ENCODE assay signal across 1 cellular context in the genomic region with DNA sequence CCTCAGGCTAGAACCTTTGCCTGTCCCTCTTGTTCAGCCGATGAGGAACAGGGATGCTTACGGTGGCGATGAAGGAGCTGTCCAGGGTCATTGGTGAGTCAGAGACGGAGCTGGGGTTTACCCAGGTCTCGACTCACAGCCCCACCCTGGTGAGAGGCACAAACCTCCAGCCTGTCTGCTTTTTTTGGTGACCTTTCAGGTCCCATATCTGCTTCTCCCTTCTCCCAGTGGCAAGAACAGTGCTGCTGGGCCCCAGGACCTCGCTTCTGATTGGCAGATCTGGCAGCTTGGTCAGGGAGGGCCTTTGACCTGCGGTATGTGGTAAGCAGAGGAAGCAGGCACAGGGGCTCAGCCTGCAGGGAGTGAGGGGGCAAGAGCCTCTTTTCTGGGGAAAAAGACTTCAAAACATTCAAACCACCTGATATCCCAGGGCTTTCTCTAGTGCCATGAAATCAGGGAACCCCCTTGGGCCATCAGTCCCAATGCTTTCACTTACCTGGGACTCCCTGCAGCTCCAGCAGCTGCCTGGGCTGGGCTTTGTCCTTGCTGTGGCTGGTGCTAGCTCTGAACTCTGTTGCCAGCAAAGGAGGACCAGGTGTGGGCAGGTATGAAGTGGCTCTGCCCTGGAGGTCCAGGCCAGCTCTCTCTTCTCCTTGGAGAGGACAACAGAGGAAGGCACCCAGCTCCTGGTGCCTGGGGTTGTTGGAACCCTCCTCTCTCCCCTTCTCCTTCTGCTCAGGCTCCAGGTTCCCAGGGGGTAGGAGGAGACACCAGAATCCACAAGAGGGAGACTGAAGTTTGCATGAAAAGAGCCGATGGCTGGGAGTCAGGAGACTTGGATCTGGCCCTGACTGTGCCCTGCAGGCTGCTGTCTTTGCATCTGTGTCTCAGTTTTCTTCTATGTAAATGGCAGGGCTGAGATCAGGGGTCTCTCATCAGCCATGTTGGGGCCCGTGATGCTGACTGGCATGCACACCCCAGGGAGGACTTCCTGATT.
TF ChIP-seq lines count a peak whose summit lies in the region.

No MANE protein-coding gene starts in this region.

TF ChIP-seq in HepG2, 621 proteins besides CTCF, POLR2A, EP300 and RAD21 (continued from another document and continues in another):
- TF ChIP-seq ZNF687 (CRISPR knock-in tag; IDR thresholded peaks at IDR 0.05): peak; percentile 32; the same call in 1 of the 2 replicates
- no peak for TF ChIP-seq YEATS2 (CRISPR knock-in tag; IDR thresholded peaks at IDR 0.05; ENCODE audit: borderline replicate concordance)
- TF ChIP-seq, protein P1, sequence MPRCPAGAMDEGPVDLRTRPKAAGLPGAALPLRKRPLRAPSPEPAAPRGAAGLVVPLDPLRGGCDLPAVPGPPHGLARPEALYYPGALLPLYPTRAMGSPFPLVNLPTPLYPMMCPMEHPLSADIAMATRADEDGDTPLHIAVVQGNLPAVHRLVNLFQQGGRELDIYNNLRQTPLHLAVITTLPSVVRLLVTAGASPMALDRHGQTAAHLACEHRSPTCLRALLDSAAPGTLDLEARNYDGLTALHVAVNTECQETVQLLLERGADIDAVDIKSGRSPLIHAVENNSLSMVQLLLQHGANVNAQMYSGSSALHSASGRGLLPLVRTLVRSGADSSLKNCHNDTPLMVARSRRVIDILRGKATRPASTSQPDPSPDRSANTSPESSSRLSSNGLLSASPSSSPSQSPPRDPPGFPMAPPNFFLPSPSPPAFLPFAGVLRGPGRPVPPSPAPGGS (CRISPR knock-in tag; IDR thresholded peaks at IDR 0.05): no peak
- TF ChIP-seq NFYB (CRISPR knock-in tag; IDR thresholded peaks at IDR 0.05): 0 out of 2 replicates have a peak, but pooled peaks have one; percentile 22
- no peak for TF ChIP-seq TCF12 (IDR thresholded peaks at IDR 0.05)
- TF ChIP-seq TCF12 (CRISPR knock-in tag; IDR thresholded peaks at IDR 0.05): no peak
- no peak for TF ChIP-seq ZNF253 (CRISPR knock-in tag; IDR thresholded peaks at IDR 0.05; ENCODE audit: borderline replicate concordance)
- no peak for TF ChIP-seq ZSCAN25 (CRISPR knock-in tag; IDR thresholded peaks at IDR 0.05)
- TF ChIP-seq KDM2A (CRISPR knock-in tag; IDR thresholded peaks at IDR 0.05; ENCODE audit: borderline replicate concordance, low read depth): 0 out of 2 replicates have a peak, but pooled peaks have one; percentile 11
- no peak for TF ChIP-seq PATZ1 (CRISPR knock-in tag; IDR thresholded peaks at IDR 0.05)
- no peak for TF ChIP-seq SMYD3 (CRISPR knock-in tag; IDR thresholded peaks at IDR 0.05)
- no peak for TF ChIP-seq ZNF550 (CRISPR knock-in tag; IDR thresholded peaks at IDR 0.05; ENCODE audit: borderline replicate concordance)
- no peak for TF ChIP-seq CREB1 (IDR thresholded peaks at IDR 0.05)
- no peak for TF ChIP-seq CREB1 (CRISPR knock-in tag; IDR thresholded peaks at IDR 0.05)
- TF ChIP-seq SKIL (CRISPR knock-in tag; IDR thresholded peaks at IDR 0.05; ENCODE audit: borderline replicate concordance): no peak
- no peak for TF ChIP-seq JUND (CRISPR knock-in tag; IDR thresholded peaks at IDR 0.05)
- TF ChIP-seq DDIT3 (CRISPR knock-in tag; IDR thresholded peaks at IDR 0.05): no peak
- no peak for TF ChIP-seq ZNF629 (CRISPR knock-in tag; conservative IDR thresholded peaks at IDR 0.05)
- peak; percentile 20; the same call in 1 of the 2 replicates for TF ChIP-seq NR2F6 (IDR thresholded peaks at IDR 0.05)
- TF ChIP-seq NR2F6 (CRISPR knock-in tag; IDR thresholded peaks at IDR 0.05): peak; percentile 15; the same call in 1 of the 2 replicates
- TF ChIP-seq ZNF562 (CRISPR knock-in tag; IDR thresholded peaks at IDR 0.05; ENCODE audit: borderline replicate concordance): no peak
- no peak for TF ChIP-seq NFIC (IDR thresholded peaks at IDR 0.05; ENCODE audit: low read length)
- no peak for TF ChIP-seq ZNF891 (CRISPR knock-in tag; IDR thresholded peaks at IDR 0.05)
- TF ChIP-seq ZNF577 (CRISPR knock-in tag; IDR thresholded peaks at IDR 0.05; ENCODE audit: borderline replicate concordance, low read depth): no peak
- TF ChIP-seq PAX8 (CRISPR knock-in tag; IDR thresholded peaks at IDR 0.05; ENCODE audit: borderline replicate concordance): no peak
- no peak for TF ChIP-seq ZNF207 (IDR thresholded peaks at IDR 0.05; ENCODE audit: borderline replicate concordance)
- no peak for TF ChIP-seq XBP1 (CRISPR knock-in tag; IDR thresholded peaks at IDR 0.05)
- TF ChIP-seq ZNF282 (IDR thresholded peaks at IDR 0.05; ENCODE audit: partially characterized antibody): no peak
- no peak for TF ChIP-seq TBL1XR1 (IDR thresholded peaks at IDR 0.05; ENCODE audit: borderline replicate concordance, low read length, partially characterized antibody)
- TF ChIP-seq NR2C2 (CRISPR knock-in tag; IDR thresholded peaks at IDR 0.05; ENCODE audit: borderline replicate concordance): 0 out of 2 replicates have a peak, but pooled peaks have one; percentile 26
- TF ChIP-seq FOSL2 (CRISPR knock-in tag; IDR thresholded peaks at IDR 0.05): peak; percentile 24; the same call in 1 of the 2 replicates
- TF ChIP-seq THAP8 (CRISPR knock-in tag; IDR thresholded peaks at IDR 0.05; ENCODE audit: borderline replicate concordance): no peak
- no peak for TF ChIP-seq SIN3A (IDR thresholded peaks at IDR 0.05; ENCODE audit: borderline replicate concordance, low read depth, low read length)
- no peak for TF ChIP-seq ZBTB33 (CRISPR knock-in tag; IDR thresholded peaks at IDR 0.05)
- no peak for TF ChIP-seq ZSCAN31 (CRISPR knock-in tag; IDR thresholded peaks at IDR 0.05; ENCODE audit: low read depth)
- no peak for TF ChIP-seq ETV6 (CRISPR knock-in tag; conservative IDR thresholded peaks at IDR 0.05)
- no peak for TF ChIP-seq ZNF362 (CRISPR knock-in tag; IDR thresholded peaks at IDR 0.05; ENCODE audit: borderline replicate concordance)
- TF ChIP-seq GABPA (IDR thresholded peaks at IDR 0.05; ENCODE audit: low read depth, low read length): no peak
- TF ChIP-seq GABPA (CRISPR knock-in tag; IDR thresholded peaks at IDR 0.05; ENCODE audit: low read depth): no peak
